Comparison of ENCODE assay signal across 11 cellular contexts in genomic region chr5:67038817-67039603, GRCh38.
DNase-seq lines count a peak whose midpoint lies in the region; ATAC-seq, FAIRE-seq and TF ChIP-seq lines count a peak whose summit lies in the region.
"Had no signal": no experiment of that assay in that cellular context is flagged by ENCODE, and none has a peak within 500 bp of the region (broad histone marks: within the 10 kb centered on the region; RNA-seq: fewer than 3 reads in every experiment).

No MANE protein-coding gene starts in this region.

- H3K4me3 Mint-ChIP-seq in MCF 10A (ENCODE audit: unreplicated experiment): no peak overlapping the region
- H3K4me3 Mint-ChIP-seq in progenitor cell of endocrine pancreas (ENCODE audit: low read depth): no peak overlapping the region
- H3K4me3 Mint-ChIP-seq: nephron had no signal

- intact Hi-C loops in MCF 10A (cut with micrococcal nuclease) (no loop called here), breast epithelium (cut with DNase I; ENCODE audit: low total_unique reads) (no loop called here)

- DNase-seq in MCF 10A (ENCODE audit: unreplicated experiment): peak; percentile 50
- no peak for DNase-seq in breast epithelium (ENCODE audit: low spot score in 2 of 2)
- peak; percentile 72 for DNase-seq in choroid plexus epithelial cell (ENCODE audit: low read depth)
- no peak for DNase-seq in progenitor cell of endocrine pancreas (ENCODE audit: low spot score, unreplicated experiment)
- no peak for DNase-seq in occipital lobe (lab: John Stamatoyannopoulos, UW)
- DNase-seq: stimulated activated CD4-positive, alpha-beta T cell treated with anti-CD3 and anti-CD28 coated beads, Interleukin-2, amount 100 ng/mL, for 24 hours had no signal

- CTCF ChIA-PET in MCF 10A (lab: Yijun Ruan, JAX): interaction anchor here (0.6 to 0.8 kb wide), 3 partner anchors 18 to 224 kb away, joined by 3 to 4 read pairs (median 3); no protein-coding TSS in a partner anchor

- H3K4me3 ChIP-seq in breast epithelium: no peak overlapping the region
- H3K4me3 ChIP-seq in choroid plexus epithelial cell (ENCODE audit: low read depth, low read length): no peak overlapping the region

- H3K9me3 Mint-ChIP-seq in MCF 10A (ENCODE audit: unreplicated experiment) (no peaks in the 10 kb centered on the region), progenitor cell of endocrine pancreas (ENCODE audit: low read depth) (no peaks in the 10 kb centered on the region)
- H3K9me3 Mint-ChIP-seq: nephron had no signal

- no peaks in the 10 kb centered on the region for H3K4me1 ChIP-seq in breast epithelium

- peak overlapping the region; percentile 75 for H3K27ac Mint-ChIP-seq in MCF 10A (ENCODE audit: low read depth, unreplicated experiment)
- H3K27ac Mint-ChIP-seq in progenitor cell of endocrine pancreas: no peak overlapping the region
- H3K27ac Mint-ChIP-seq: nephron had no signal

- H3K36me3 Mint-ChIP-seq in MCF 10A (ENCODE audit: insufficient read depth, unreplicated experiment) (no peaks in the 10 kb centered on the region), progenitor cell of endocrine pancreas (ENCODE audit: insufficient read depth) (no peaks in the 10 kb centered on the region)

- H3K4me1 Mint-ChIP-seq in MCF 10A (ENCODE audit: insufficient read depth, unreplicated experiment): peaks cover 19% of the 10 kb centered on the region
- H3K4me1 Mint-ChIP-seq in progenitor cell of endocrine pancreas (ENCODE audit: low read depth): peaks cover 16% of the 10 kb centered on the region

- no peak for TF ChIP-seq CTCF in MCF 10A (IDR thresholded peaks at IDR 0.05; ENCODE audit: unreplicated experiment)
- TF ChIP-seq CTCF in breast epithelium (IDR thresholded peaks at IDR 0.05): no peak
- no peak for TF ChIP-seq CTCF in choroid plexus epithelial cell (conservative IDR thresholded peaks at IDR 0.05; ENCODE audit: low read depth, low read length)
- no peak for TF ChIP-seq CTCF in progenitor cell of endocrine pancreas (IDR thresholded peaks at IDR 0.05; ENCODE audit: unreplicated experiment)

- no TSS peak for BruUV-seq in MCF 10A (replicated peaks; lab: Mats Ljungman, UMichigan)

- H3K27ac ChIP-seq in breast epithelium: no peak overlapping the region

- H3K27me3 Mint-ChIP-seq in MCF 10A (ENCODE audit: insufficient read depth, unreplicated experiment) (no peaks in the 10 kb centered on the region), progenitor cell of endocrine pancreas (no peaks in the 10 kb centered on the region)

- POLR2A ChIA-PET in MCF 10A (lab: Yijun Ruan, JAX): interaction anchor here (0.5 to 1.6 kb wide), 12 partner anchors 9 to 1179 kb away, joined by 3 to 12 read pairs (median 4); no protein-coding TSS in a partner anchor

- FAIRE-seq in islet of Langerhans (lab: Jason Lieb, UNC): peak; percentile 55
- FAIRE-seq: H1 had no signal

- ATAC-seq in GM18873 (IDR thresholded peaks at IDR 0.05; ENCODE audit: low FRiP score, unreplicated experiment): no peak
- ATAC-seq in GM19397 (IDR thresholded peaks at IDR 0.05; ENCODE audit: unreplicated experiment): no peak

- H3K9me3 ChIP-seq in breast epithelium: no peaks in the 10 kb centered on the region

- H3K27me3 ChIP-seq in breast epithelium: no peaks in the 10 kb centered on the region

- no peaks in the 10 kb centered on the region for H3K36me3 ChIP-seq in breast epithelium

- TF ChIP-seq POLR2A in breast epithelium (IDR thresholded peaks at IDR 0.05): no peak

Comparison
In these comparisons a context has a peak if more than half of its experiments do, and no peak if none do; other contexts are left out.
1. DNase-seq: peak in MCF 10A (single experiment) and choroid plexus epithelial cell (single experiment); none in breast epithelium (0 of 2), progenitor cell of endocrine pancreas (single experiment) and occipital lobe (single experiment).